Comparison of ENCODE assay signal across 23 cellular contexts in the genomic region with DNA sequence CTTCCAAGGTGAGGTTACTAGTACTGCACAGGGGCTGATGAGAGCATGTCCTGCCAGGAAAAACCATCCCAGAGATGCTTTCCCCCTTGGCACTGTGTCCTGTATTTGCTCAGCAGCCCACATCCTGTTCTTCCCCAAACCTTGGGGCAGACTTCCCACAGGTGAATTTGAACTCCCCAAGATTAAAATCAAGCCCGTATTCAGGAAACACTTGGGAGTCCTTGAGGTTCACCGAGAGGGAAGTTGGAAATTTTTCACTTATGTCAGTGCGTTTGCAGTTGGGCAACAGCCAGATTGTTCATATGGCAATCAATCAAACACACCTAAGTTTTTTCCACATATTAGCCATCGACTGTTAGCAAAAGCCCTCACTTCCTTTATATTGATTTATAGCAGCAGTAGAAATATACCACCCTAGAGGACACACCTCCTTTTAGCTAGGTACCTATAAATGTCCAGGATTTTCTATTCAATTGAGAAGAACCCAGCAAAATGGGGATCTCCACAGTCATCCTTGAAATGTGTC. TPM values are rescaled to one million over a fixed set of nuclear protein-coding genes. Genes with fewer than 3 reads are reported as not detected.
A peak's percentile ranks its signal among the peaks of the same experiment; 100 is the strongest.
DNase-seq lines count a peak whose midpoint lies in the region; ATAC-seq and TF ChIP-seq lines count a peak whose summit lies in the region.
"Had no signal": no experiment of that assay in that cellular context is flagged by ENCODE, and none has a peak within 500 bp of the region (broad histone marks: within the 10 kb centered on the region; RNA-seq: fewer than 3 reads in every experiment).

Gene DMBT1 (plus strand): TSS at position 476 of the 526 bp plus-strand sequence. CDS start 17 bp downstream, at position 493.

- no peaks in the 10 kb centered on the region for H3K9me3 ChIP-seq in colonic mucosa
- no peaks in the 10 kb centered on the region for H3K9me3 ChIP-seq in mesenchymal stem cell (ENCODE audit: control insufficient read depth, low read length)
- no peaks in the 10 kb centered on the region for H3K9me3 ChIP-seq in HAP-1
- H3K9me3 ChIP-seq: adrenal gland had no signal

- H3K27me3 ChIP-seq in colonic mucosa (no peaks in the 10 kb centered on the region), mesenchymal stem cell (ENCODE audit: control insufficient read depth in 1 of 2, insufficient read depth in 1 of 2, low read length in 2 of 2) (peaks cover 50 to 56% of the 10 kb centered on the region in 2 experiments), HAP-1 (ENCODE audit: low read depth) (peaks cover 40% of the 10 kb centered on the region)

- H3K36me3 Mint-ChIP-seq in activated CD8-positive, alpha-beta memory T cell treated with anti-CD3 and anti-CD28 coated beads, Interleukin-2, amount 10 ng/mL, durations not matched to agents 7 days and 5 days, result no peaks in the 10 kb centered on the region
- no peaks in the 10 kb centered on the region for H3K36me3 Mint-ChIP-seq in activated naive CD4-positive, alpha-beta T cell treated with anti-CD3 and anti-CD28 coated beads for 36 hours (ENCODE audit: low read depth)

- no peak within 1 kb of the TSS for H3K27ac Mint-ChIP-seq in activated CD8-positive, alpha-beta memory T cell treated with anti-CD3 and anti-CD28 coated beads, Interleukin-2, amount 10 ng/mL, durations not matched to agents 7 days and 5 days
- no peak within 1 kb of the TSS for H3K27ac Mint-ChIP-seq in activated naive CD4-positive, alpha-beta T cell treated with anti-CD3 and anti-CD28 coated beads for 36 hours
- H3K27ac Mint-ChIP-seq: activated CD8-positive, alpha-beta T cell treated with anti-CD3 and anti-CD28 coated beads for 36 hours had no signal

- H3K9me3 Mint-ChIP-seq in activated CD8-positive, alpha-beta memory T cell treated with anti-CD3 and anti-CD28 coated beads, Interleukin-2, amount 10 ng/mL, durations not matched to agents 7 days and 5 days (ENCODE audit: low read depth), result no peaks in the 10 kb centered on the region
- no peaks in the 10 kb centered on the region for H3K9me3 Mint-ChIP-seq in activated naive CD4-positive, alpha-beta T cell treated with anti-CD3 and anti-CD28 coated beads for 36 hours
- H3K9me3 Mint-ChIP-seq: activated CD8-positive, alpha-beta T cell treated with anti-CD3 and anti-CD28 coated beads for 36 hours had no signal

- H3K14ac ChIP-seq in mesenchymal stem cell (ENCODE audit: low read length in 2 of 2), result no peak within 1 kb of the TSS

- H3K23ac ChIP-seq in mesenchymal stem cell (ENCODE audit: low read length in 2 of 2), result no peak within 1 kb of the TSS

- H3K4me3 ChIP-seq in colonic mucosa (peak within 1 kb of the TSS; percentile 2), mesenchymal stem cell (ENCODE audit: insufficient read depth in 1 of 2, low read depth in 1 of 2, low read length in 2 of 2) (no peak within 1 kb of the TSS), HAP-1 (no peak within 1 kb of the TSS)
- H3K4me3 ChIP-seq: adrenal gland, coronary artery had no signal

- peak within 1 kb of the TSS; percentile 31 for H3K4me2 ChIP-seq in mesenchymal stem cell (ENCODE audit: low read length, poor library complexity, severe bottlenecking)

- 59% methylated on average over 4 of the region's 4 CpGs for WGBS in mesenchymal stem cell

- no peak for ATAC-seq in activated CD8-positive, alpha-beta memory T cell treated with anti-CD3 and anti-CD28 coated beads, Interleukin-2, amount 10 ng/mL, durations not matched to agents 7 days and 5 days
- ATAC-seq in left cardiac atrium, result no peak
- ATAC-seq: activated CD8-positive, alpha-beta T cell treated with anti-CD3 and anti-CD28 coated beads for 36 hours had no signal

- intact Hi-C loops in colonic mucosa (cut with DNase I), result loop anchor here (10.0 kb wide), 2 partner anchors 126 to 216 kb away; no protein-coding TSS in a partner anchor
- intact Hi-C loops in activated naive CD4-positive, alpha-beta T cell treated with anti-CD3 and anti-CD28 coated beads for 36 hours (cut with micrococcal nuclease), result no loop called here
- intact Hi-C loops in left cardiac atrium (cut with DNase I), result loop anchor here (5.0 to 10.0 kb wide), 6 partner anchors 38 to 266 kb away; partner anchors contain the start of gene HTRA1 (in 1 of the 2)

- H2BK12ac ChIP-seq in mesenchymal stem cell (ENCODE audit: low read length in 2 of 2), result no peak within 1 kb of the TSS

- no peaks in the 10 kb centered on the region for H3K79me1 ChIP-seq in mesenchymal stem cell (replicated peaks; ENCODE audit: low read length, poor library complexity, severe bottlenecking)

- H2BK120ac ChIP-seq in mesenchymal stem cell (ENCODE audit: low read depth, low read length), result no peak within 1 kb of the TSS

- no peak within 1 kb of the TSS for H4K8ac ChIP-seq in mesenchymal stem cell (ENCODE audit: low read length)

- H3K27me3 Mint-ChIP-seq in activated CD8-positive, alpha-beta memory T cell treated with anti-CD3 and anti-CD28 coated beads, Interleukin-2, amount 10 ng/mL, durations not matched to agents 7 days and 5 days, result peaks cover 64% of the 10 kb centered on the region
- peaks cover 5% of the 10 kb centered on the region for H3K27me3 Mint-ChIP-seq in activated naive CD4-positive, alpha-beta T cell treated with anti-CD3 and anti-CD28 coated beads for 36 hours (ENCODE audit: low read depth)

- H3K4me3 Mint-ChIP-seq in activated CD8-positive, alpha-beta memory T cell treated with anti-CD3 and anti-CD28 coated beads, Interleukin-2, amount 10 ng/mL, durations not matched to agents 7 days and 5 days, result no peak within 1 kb of the TSS
- no peak within 1 kb of the TSS for H3K4me3 Mint-ChIP-seq in activated naive CD4-positive, alpha-beta T cell treated with anti-CD3 and anti-CD28 coated beads for 36 hours
- H3K4me3 Mint-ChIP-seq: activated CD8-positive, alpha-beta T cell treated with anti-CD3 and anti-CD28 coated beads for 36 hours; naive B cell had no signal

- no peak for TF ChIP-seq CTCF in colonic mucosa (IDR thresholded peaks at IDR 0.05)

- H3K18ac ChIP-seq in mesenchymal stem cell (ENCODE audit: low read depth in 1 of 2, low read length in 2 of 2), result no peak within 1 kb of the TSS

- H3K36me3 ChIP-seq in colonic mucosa, result no peaks in the 10 kb centered on the region
- no peaks in the 10 kb centered on the region for H3K36me3 ChIP-seq in mesenchymal stem cell (ENCODE audit: control insufficient read depth in 1 of 2, insufficient read depth in 2 of 2, low read depth in 1 of 2, low read length in 2 of 2)
- H3K36me3 ChIP-seq in HAP-1 (replicated peaks), result no peaks in the 10 kb centered on the region
- H3K36me3 ChIP-seq: adrenal gland had no signal

- H3K4ac ChIP-seq in mesenchymal stem cell (ENCODE audit: low read depth in 1 of 2, low read length in 2 of 2), result no peak within 1 kb of the TSS

- in situ Hi-C loops in HAP-1 (cut with MboI; ENCODE audit: low sequenced_read_pairs), result no loop called here

- no peak within 1 kb of the TSS for H4K91ac ChIP-seq in mesenchymal stem cell (ENCODE audit: low read length)

- CTCF ChIA-PET in activated CD8-positive, alpha-beta memory T cell treated with anti-CD3 and anti-CD28 coated beads, Interleukin-2, amount 10 ng/mL, durations not matched to agents 7 days and 5 days (lab: Charles Lee), result no interaction called here
- CTCF ChIA-PET in activated naive CD4-positive, alpha-beta T cell treated with anti-CD3 and anti-CD28 coated beads for 36 hours (lab: Charles Lee), result no interaction called here

- no peak within 1 kb of the TSS for H2BK15ac ChIP-seq in mesenchymal stem cell (ENCODE audit: low read depth, poor library complexity, severe bottlenecking)

- H3K4me1 Mint-ChIP-seq in activated CD8-positive, alpha-beta memory T cell treated with anti-CD3 and anti-CD28 coated beads, Interleukin-2, amount 10 ng/mL, durations not matched to agents 7 days and 5 days, result peaks cover 26% of the 10 kb centered on the region
- H3K4me1 Mint-ChIP-seq in activated naive CD4-positive, alpha-beta T cell treated with anti-CD3 and anti-CD28 coated beads for 36 hours (ENCODE audit: low read depth), result peaks cover 23% of the 10 kb centered on the region
- H3K4me1 Mint-ChIP-seq: naive B cell had no signal

- no peak within 1 kb of the TSS for H3K27ac ChIP-seq in colonic mucosa
- H3K27ac ChIP-seq in mesenchymal stem cell (ENCODE audit: low read length, poor library complexity, severe bottlenecking), result no peak within 1 kb of the TSS
- H3K27ac ChIP-seq: 22Rv1, adrenal gland, coronary artery had no signal

- DNase-seq in activated CD8-positive, alpha-beta memory T cell treated with anti-CD3 and anti-CD28 coated beads for 24 hours, result peak; percentile 7
- no peak for DNase-seq in activated CD8-positive, alpha-beta memory T cell treated with anti-CD3 and anti-CD28 coated beads, Interleukin-2, amount 10 ng/mL, durations not matched to agents 7 days and 5 days
- DNase-seq in colonic mucosa (no peak), mesenchymal stem cell (no peak), NCI-H526 treated with DMSO at 0.1 percent for 48 hours (lab: John Stamatoyannopoulos, UW) (no peak), HAP-1 (ENCODE audit: low spot score in 2 of 2) (no peak), left cardiac atrium (no peak)
- no peak for DNase-seq in activated naive CD4-positive, alpha-beta T cell treated with anti-CD3 and anti-CD28 coated beads for 36 hours
- DNase-seq: activated CD4-positive, alpha-beta T cell treated with anti-CD3 and anti-CD28 coated beads for 1 hour; activated CD8-positive, alpha-beta T cell treated with anti-CD3 and anti-CD28 coated beads for 36 hours; activated gamma-delta T cell; adrenal gland; DMS79; GF-D8; naive B cell; NCI-H1436; NCI-H524; occipital lobe; substantia nigra; T-helper 1 cell had no signal

- no peak within 1 kb of the TSS for H3K9ac ChIP-seq in colonic mucosa (ENCODE audit: low read depth in 2 of 2, low read length in 2 of 2)
- H3K9ac ChIP-seq in mesenchymal stem cell (ENCODE audit: low read length), result no peak within 1 kb of the TSS

- H2AK5ac ChIP-seq in mesenchymal stem cell (ENCODE audit: low read length, severe bottlenecking), result no peak within 1 kb of the TSS

- H3K4me1 ChIP-seq in colonic mucosa, result no peaks in the 10 kb centered on the region
- no peaks in the 10 kb centered on the region for H3K4me1 ChIP-seq in mesenchymal stem cell (ENCODE audit: control insufficient read depth, insufficient read depth, low read depth, low read length)
- H3K4me1 ChIP-seq in HAP-1, result no peaks in the 10 kb centered on the region
- H3K4me1 ChIP-seq: adrenal gland had no signal

- no peak within 1 kb of the TSS for H2AFZ ChIP-seq in mesenchymal stem cell (ENCODE audit: low read depth, low read length)

- H2BK5ac ChIP-seq in mesenchymal stem cell (ENCODE audit: low read depth, low read length, poor library complexity, severe bottlenecking), result no peak within 1 kb of the TSS

RNA-seq across cellular contexts. Expression of gene DMBT1, which starts in this region (rescaled TPM):
- not detected for total RNA-seq in activated CD8-positive, alpha-beta memory T cell treated with anti-CD3 and anti-CD28 coated beads, Interleukin-2, amount 10 ng/mL, durations not matched to agents 7 days and 5 days
- total RNA-seq in colonic mucosa (100 to 1,000 TPM in 1 of 2 donors, 10 to 100 TPM in 1; 33.6 to 165 TPM), left cardiac atrium (not detected)
- not detected for polyA plus RNA-seq in mesenchymal stem cell (2013, experiment 1 of 2)
- polyA plus RNA-seq in mesenchymal stem cell (2013, experiment 2 of 2), result not detected
- not detected for total RNA-seq in activated naive CD4-positive, alpha-beta T cell treated with anti-CD3 and anti-CD28 coated beads for 36 hours
- total RNA-seq: activated CD8-positive, alpha-beta T cell treated with anti-CD3 and anti-CD28 coated beads for 36 hours had no signal
- polyA plus RNA-seq: fibroblast of lung had no signal

Comparison
In these comparisons a context has a peak if more than half of its experiments do, and no peak if none do; other contexts are left out.
1. RNA of gene DMBT1 (total RNA-seq): 33.6 to 165 TPM in colonic mucosa; not detected in left cardiac atrium, not detected in activated CD8-positive, alpha-beta memory T cell treated with anti-CD3 and anti-CD28 coated beads, Interleukin-2, amount 10 ng/mL, durations not matched to agents 7 days and 5 days and not detected in activated naive CD4-positive, alpha-beta T cell treated with anti-CD3 and anti-CD28 coated beads for 36 hours; every median in the first group is over 10 times any median in the second.